ENCODE assay signal across 10 cellular contexts in genomic region chr5:80193421-80193820, GRCh38.
A peak's percentile ranks its signal among the peaks of the same experiment; 100 is the strongest.
DNase-seq lines count a peak whose midpoint lies in the region; ATAC-seq lines count a peak whose summit lies in the region.
"Had no signal": no experiment of that assay in that cellular context is flagged by ENCODE, and none has a peak within 500 bp of the region (broad histone marks: within the 10 kb centered on the region; RNA-seq: fewer than 3 reads in every experiment).

No MANE protein-coding gene starts in this region.

- no peak for DNase-seq in activated CD8-positive, alpha-beta memory T cell treated with anti-CD3 and anti-CD28 coated beads, Interleukin-2, amount 10 ng/mL, durations not matched to agents 7 days and 5 days
- no peak for DNase-seq in activated CD8-positive, alpha-beta memory T cell treated with anti-CD3 and anti-CD28 coated beads, Interleukin-2, amount 50 U/mL, for 48 hours
- DNase-seq: mucosa of descending colon had no signal

- peaks cover 50% of the 10 kb centered on the region for H3K4me1 ChIP-seq in iPS-20b (ENCODE audit: insufficient read depth, low read length)

- H3K4me3 Mint-ChIP-seq in activated CD8-positive, alpha-beta memory T cell treated with anti-CD3 and anti-CD28 coated beads, Interleukin-2, amount 10 ng/mL, durations not matched to agents 7 days and 5 days: peak overlapping the region; percentile 67
- H3K4me3 Mint-ChIP-seq in activated T-helper 17 cell treated with anti-CD3 and anti-CD28 coated beads, Interleukin-2, amount 50 U/mL, for 72 hours: peak overlapping the region; percentile 97

- ATAC-seq in activated CD8-positive, alpha-beta memory T cell treated with anti-CD3 and anti-CD28 coated beads, Interleukin-2, amount 10 ng/mL, durations not matched to agents 7 days and 5 days: no peak
- ATAC-seq in activated T-helper 17 cell treated with anti-CD3 and anti-CD28 coated beads, Interleukin-2, amount 50 U/mL, for 72 hours (replicated peaks): no peak
- ATAC-seq in HG03045 (IDR thresholded peaks at IDR 0.05; ENCODE audit: unreplicated experiment) (no peak), HG02571 (IDR thresholded peaks at IDR 0.05; ENCODE audit: unreplicated experiment) (no peak), GM19395 (IDR thresholded peaks at IDR 0.05; ENCODE audit: unreplicated experiment) (no peak)

- CTCF ChIA-PET in activated CD8-positive, alpha-beta memory T cell treated with anti-CD3 and anti-CD28 coated beads, Interleukin-2, amount 10 ng/mL, durations not matched to agents 7 days and 5 days (lab: Charles Lee): interaction anchor here (1.2 to 4.1 kb wide), 7 partner anchors 9 to 64 kb away, joined by 3 to 31 read pairs (median 5); partner anchors contain the start of gene SERINC5

- H3K27ac ChIP-seq in iPS-20b (ENCODE audit: low read length) (no peak overlapping the region), temporal lobe (ENCODE audit: low read depth, low read length) (peak overlapping the region; percentile 74)
- H3K27ac ChIP-seq: SK-N-MC had no signal

- no peaks in the 10 kb centered on the region for H3K27me3 ChIP-seq in iPS-20b (ENCODE audit: insufficient read depth, low read length)

- H3K9ac ChIP-seq in iPS-20b (ENCODE audit: low read depth, low read length): peak overlapping the region; percentile 10; the same call in 1 of the 2 replicates

- no peak overlapping the region for H3K4me3 ChIP-seq in iPS-20b (ENCODE audit: low read length)
- H3K4me3 ChIP-seq: mucosa of descending colon, SK-N-MC had no signal

- H3K9me3 Mint-ChIP-seq in activated CD8-positive, alpha-beta memory T cell treated with anti-CD3 and anti-CD28 coated beads, Interleukin-2, amount 10 ng/mL, durations not matched to agents 7 days and 5 days (ENCODE audit: low read depth): no peaks in the 10 kb centered on the region
- no peaks in the 10 kb centered on the region for H3K9me3 Mint-ChIP-seq in activated T-helper 17 cell treated with anti-CD3 and anti-CD28 coated beads, Interleukin-2, amount 50 U/mL, for 72 hours

- H3K36me3 ChIP-seq in iPS-20b (ENCODE audit: insufficient read depth, low read depth, low read length): peaks cover 5% of the 10 kb centered on the region; the same call in 1 of the 2 replicates

- H3K9me3 ChIP-seq in iPS-20b (ENCODE audit: insufficient read depth, low read depth, low read length): no peaks in the 10 kb centered on the region
- H3K9me3 ChIP-seq: mucosa of descending colon had no signal

- no peaks in the 10 kb centered on the region for H3K27me3 Mint-ChIP-seq in activated CD8-positive, alpha-beta memory T cell treated with anti-CD3 and anti-CD28 coated beads, Interleukin-2, amount 10 ng/mL, durations not matched to agents 7 days and 5 days
- H3K27me3 Mint-ChIP-seq in activated T-helper 17 cell treated with anti-CD3 and anti-CD28 coated beads, Interleukin-2, amount 50 U/mL, for 72 hours: no peaks in the 10 kb centered on the region

- H3K4me1 Mint-ChIP-seq in activated CD8-positive, alpha-beta memory T cell treated with anti-CD3 and anti-CD28 coated beads, Interleukin-2, amount 10 ng/mL, durations not matched to agents 7 days and 5 days: peaks cover 71% of the 10 kb centered on the region
- peaks cover 51% of the 10 kb centered on the region for H3K4me1 Mint-ChIP-seq in activated T-helper 17 cell treated with anti-CD3 and anti-CD28 coated beads, Interleukin-2, amount 50 U/mL, for 72 hours

- H3K27ac Mint-ChIP-seq in activated CD8-positive, alpha-beta memory T cell treated with anti-CD3 and anti-CD28 coated beads, Interleukin-2, amount 10 ng/mL, durations not matched to agents 7 days and 5 days: peak overlapping the region; percentile 96
- H3K27ac Mint-ChIP-seq in activated T-helper 17 cell treated with anti-CD3 and anti-CD28 coated beads, Interleukin-2, amount 50 U/mL, for 72 hours: peak overlapping the region; percentile 96

- H3K36me3 Mint-ChIP-seq in activated CD8-positive, alpha-beta memory T cell treated with anti-CD3 and anti-CD28 coated beads, Interleukin-2, amount 10 ng/mL, durations not matched to agents 7 days and 5 days: peaks cover 9% of the 10 kb centered on the region
- peaks cover 76% of the 10 kb centered on the region for H3K36me3 Mint-ChIP-seq in activated T-helper 17 cell treated with anti-CD3 and anti-CD28 coated beads, Interleukin-2, amount 50 U/mL, for 72 hours (ENCODE audit: low read depth)
